15 cellular contexts compared by ENCODE assay signal in the genomic region with DNA sequence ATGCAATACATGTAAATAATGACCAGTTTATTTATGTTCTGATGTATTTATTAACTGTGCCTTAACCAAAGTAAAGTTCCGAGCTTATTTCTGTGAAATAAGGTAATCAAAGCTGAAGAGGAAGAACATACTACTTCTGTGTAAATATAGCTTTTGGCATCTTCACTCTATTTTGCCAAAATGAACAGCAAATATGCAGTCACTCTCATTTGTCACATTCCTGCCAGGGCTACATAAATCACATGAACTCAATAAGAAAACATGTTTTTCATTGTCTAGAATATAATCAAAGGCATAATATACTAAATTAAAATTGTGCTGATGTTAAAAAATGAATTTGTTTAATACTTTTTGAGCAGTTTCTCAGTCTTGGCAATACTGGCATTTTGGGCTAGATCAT. TPM values are rescaled to one million over a fixed set of nuclear protein-coding genes. Genes with fewer than 3 reads are reported as not detected.
DNase-seq lines count a peak whose midpoint lies in the region; ATAC-seq, FAIRE-seq and TF ChIP-seq lines count a peak whose summit lies in the region.
"Had no signal": no experiment of that assay in that cellular context is flagged by ENCODE, and none has a peak within 500 bp of the region (broad histone marks: within the 10 kb centered on the region; RNA-seq: fewer than 3 reads in every experiment).

No MANE protein-coding gene starts in this region.

- H3K9me3 ChIP-seq in endothelial cell of umbilical vein (replicated peaks; ENCODE audit: control insufficient read depth, insufficient read depth, low read length), result no peaks in the 10 kb centered on the region
- H3K9me3 ChIP-seq: A549, Caco-2 had no signal

- no peaks in the 10 kb centered on the region for H4K20me1 ChIP-seq in endothelial cell of umbilical vein (replicated peaks; ENCODE audit: control insufficient read depth, extremely low read depth, insufficient read depth, low read length)

- no peak for TF ChIP-seq POLR2A in endothelial cell of umbilical vein (IDR thresholded peaks at IDR 0.05; ENCODE audit: low read depth, low read length)

- ATAC-seq in GM18861 (IDR thresholded peaks at IDR 0.05; ENCODE audit: unreplicated experiment), result no peak
- ATAC-seq: A549, HCT116 had no signal

- dilution Hi-C loops in endothelial cell of umbilical vein (cut with MboI; ENCODE audit: extremely low pct_ligation_motif_present, low sequenced_read_pairs), result no loop called here

- no peaks in the 10 kb centered on the region for H3K4me1 ChIP-seq in endothelial cell of umbilical vein (ENCODE audit: control insufficient read depth, extremely low read depth, insufficient read depth, low read length)
- H3K4me1 ChIP-seq: Caco-2 had no signal

- no peaks in the 10 kb centered on the region for H3K9me3 Mint-ChIP-seq in activated T-helper 2 cell treated with anti-CD3 and anti-CD28 coated beads, Interferon-gamma antibody, Interleukin-2, Interleukin-4, amounts not matched to agents 10 μg/mL and 5 μg/mL and 100 μg/mL, durations not matched to agents 14 hours and 24 hours and 36 hours
- H3K9me3 Mint-ChIP-seq: CD8-positive, alpha-beta memory T cell had no signal

- peaks cover 0 to 7% of the 10 kb centered on the region in 2 experiments for H3K36me3 ChIP-seq in endothelial cell of umbilical vein (ENCODE audit: control insufficient read depth in 2 of 2, extremely low read depth in 1 of 2, insufficient read depth in 2 of 2, low read length in 2 of 2)

- H3K4me3 Mint-ChIP-seq in activated T-helper 2 cell treated with anti-CD3 and anti-CD28 coated beads, Interferon-gamma antibody, Interleukin-2, Interleukin-4, amounts not matched to agents 10 μg/mL and 5 μg/mL and 100 μg/mL, durations not matched to agents 14 hours and 24 hours and 36 hours (ENCODE audit: low read depth), result no peak overlapping the region
- H3K4me3 Mint-ChIP-seq: CD8-positive, alpha-beta memory T cell had no signal

- no TSS peak for BruUV-seq in endothelial cell of umbilical vein (replicated peaks; lab: Mats Ljungman, UMichigan)

- H2AFZ ChIP-seq in endothelial cell of umbilical vein (ENCODE audit: low read depth, low read length), result no peak overlapping the region
- H2AFZ ChIP-seq: GM23248 had no signal

- H3K27me3 ChIP-seq in endothelial cell of umbilical vein (ENCODE audit: control insufficient read depth in 2 of 2, insufficient read depth in 2 of 2, low read length in 2 of 2), result no peaks in the 10 kb centered on the region

- CTCF ChIA-PET in endothelial cell of umbilical vein (lab: Charles Lee), result no interaction called here

- H3K4me1 Mint-ChIP-seq in activated T-helper 2 cell treated with anti-CD3 and anti-CD28 coated beads, Interferon-gamma antibody, Interleukin-2, Interleukin-4, amounts not matched to agents 10 μg/mL and 5 μg/mL and 100 μg/mL, durations not matched to agents 14 hours and 24 hours and 36 hours (ENCODE audit: low read depth), result peaks cover 7% of the 10 kb centered on the region

- TF ChIP-seq CTCF in AG10803 (conservative IDR thresholded peaks at IDR 0.05; ENCODE audit: low read length) (no peak), D721Med (IDR thresholded peaks at IDR 0.05; ENCODE audit: insufficient read depth, missing control alignments) (no peak), endothelial cell of umbilical vein (IDR thresholded peaks at IDR 0.05; ENCODE audit: extremely low read depth in 1 of 2, insufficient read depth in 1 of 2, low read depth in 1 of 2, low read length in 2 of 2) (no peak)

- no peaks in the 10 kb centered on the region for H3K27me3 Mint-ChIP-seq in activated T-helper 2 cell treated with anti-CD3 and anti-CD28 coated beads, Interferon-gamma antibody, Interleukin-2, Interleukin-4, amounts not matched to agents 10 μg/mL and 5 μg/mL and 100 μg/mL, durations not matched to agents 14 hours and 24 hours and 36 hours (ENCODE audit: low read depth)
- H3K27me3 Mint-ChIP-seq: CD8-positive, alpha-beta memory T cell had no signal

- peak; percentile 6 for DNase-seq in AG10803 (ENCODE audit: low read depth)
- no peak for DNase-seq in D721Med (ENCODE audit: insufficient read length, low spot score)
- DNase-seq in endothelial cell of umbilical vein (ENCODE audit: low read depth, low spot score), result peak; percentile 34
- DNase-seq in activated T-helper 2 cell treated with anti-CD3 and anti-CD28 coated beads, Interferon-gamma antibody, Interleukin-2, Interleukin-4, amounts not matched to agents 10 μg/mL and 5 μg/mL and 100 μg/mL, durations not matched to agents 14 hours and 24 hours and 36 hours (ENCODE audit: low spot score), result no peak
- DNase-seq in NK-92 (lab: John Stamatoyannopoulos, UW; ENCODE audit: unreplicated experiment), result no peak
- DNase-seq: Caco-2; CD8-positive, alpha-beta memory T cell; DMS53; GM23248 had no signal

- peaks cover 52% of the 10 kb centered on the region for H3K36me3 Mint-ChIP-seq in activated T-helper 2 cell treated with anti-CD3 and anti-CD28 coated beads, Interferon-gamma antibody, Interleukin-2, Interleukin-4, amounts not matched to agents 10 μg/mL and 5 μg/mL and 100 μg/mL, durations not matched to agents 14 hours and 24 hours and 36 hours (ENCODE audit: low read depth)

- H3K9me1 ChIP-seq in endothelial cell of umbilical vein (replicated peaks; ENCODE audit: control insufficient read depth, extremely low read depth, insufficient read depth, low read length), result no peaks in the 10 kb centered on the region

- POLR2A ChIA-PET in endothelial cell of umbilical vein (lab: Charles Lee), result no interaction called here

- H3K4me2 ChIP-seq in endothelial cell of umbilical vein (ENCODE audit: insufficient read depth, low read length), result no peak overlapping the region
- H3K4me2 ChIP-seq: A549 had no signal

- intact Hi-C loops in endothelial cell of umbilical vein (cut with micrococcal nuclease), result no loop called here
- intact Hi-C loops in activated T-helper 2 cell treated with anti-CD3 and anti-CD28 coated beads, Interferon-gamma antibody, Interleukin-2, Interleukin-4, amounts not matched to agents 10 μg/mL and 5 μg/mL and 100 μg/mL, durations not matched to agents 14 hours and 24 hours and 36 hours (cut with micrococcal nuclease), result no loop called here

- FAIRE-seq in D721Med (lab: Jason Lieb, UNC) (peak; percentile 44), endothelial cell of umbilical vein (lab: Jason Lieb, UNC) (no peak), islet of Langerhans (lab: Jason Lieb, UNC) (peak; percentile 84)
- FAIRE-seq: A549, H54 had no signal

- H3K4me3 ChIP-seq in AG10803 (ENCODE audit: low read length) (no peak overlapping the region), endothelial cell of umbilical vein (replicated peaks in 1 of 3; ENCODE audit: insufficient read depth in 1 of 3, low read depth in 1 of 3, low read length in 3 of 3) (no peak overlapping the region)
- H3K4me3 ChIP-seq: A549, GM23248 had no signal

- H3K27ac Mint-ChIP-seq in activated T-helper 2 cell treated with anti-CD3 and anti-CD28 coated beads, Interferon-gamma antibody, Interleukin-2, Interleukin-4, amounts not matched to agents 10 μg/mL and 5 μg/mL and 100 μg/mL, durations not matched to agents 14 hours and 24 hours and 36 hours, result no peak overlapping the region

- H3K9ac ChIP-seq in endothelial cell of umbilical vein (replicated peaks; ENCODE audit: extremely low read depth, insufficient read depth, low read length), result no peak overlapping the region
- H3K9ac ChIP-seq: GM23248 had no signal

- H3K27ac ChIP-seq in endothelial cell of umbilical vein (ENCODE audit: insufficient read depth, low read depth, low read length), result no peak overlapping the region
- H3K27ac ChIP-seq: A549, GM23248, HL-60 had no signal

- no peaks in the 10 kb centered on the region for H3K79me2 ChIP-seq in endothelial cell of umbilical vein (ENCODE audit: control insufficient read depth, insufficient read depth, low read length)

TF ChIP-seq in endothelial cell of umbilical vein, 7 proteins besides CTCF, POLR2A, EP300 and RAD21:
- TF ChIP-seq, protein P1, sequence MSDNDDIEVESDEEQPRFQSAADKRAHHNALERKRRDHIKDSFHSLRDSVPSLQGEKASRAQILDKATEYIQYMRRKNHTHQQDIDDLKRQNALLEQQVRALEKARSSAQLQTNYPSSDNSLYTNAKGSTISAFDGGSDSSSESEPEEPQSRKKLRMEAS (IDR thresholded peaks at IDR 0.05; ENCODE audit: insufficient read depth, insufficient read length), result no peak
- TF ChIP-seq POLR2AphosphoS5 (IDR thresholded peaks at IDR 0.05; ENCODE audit: insufficient read depth, low read depth, low read length) (no peak), GATA2 (IDR thresholded peaks at IDR 0.05; ENCODE audit: insufficient read depth, insufficient read length, low read depth, low read length) (no peak), EZH2 (IDR thresholded peaks at IDR 0.05; ENCODE audit: borderline replicate concordance, low read depth, low read length, severe bottlenecking) (no peak), MYC (IDR thresholded peaks at IDR 0.05; ENCODE audit: low read depth, low read length) (no peak), JUN (IDR thresholded peaks at IDR 0.05; ENCODE audit: borderline replicate concordance, insufficient read depth, insufficient read length, low read depth) (no peak), FOS (IDR thresholded peaks at IDR 0.05; ENCODE audit: borderline replicate concordance, insufficient read depth, low read length) (no peak)

RNA-seq across cellular contexts. Expression of a gene that starts 41.8 kb away (rescaled TPM):
- 13.5 and 15.7 TPM in 2 replicates for total RNA-seq in endothelial cell of umbilical vein
- 1.2 and 1.8 TPM in 2 replicates for polyA plus RNA-seq in endothelial cell of umbilical vein
- 2.7 and 2.9 TPM in 2 replicates for polyA plus RNA-seq in endothelial cell of umbilical vein (2011; cell fraction: cytosol; rRNA removed)
- 5.9 and 6.2 TPM in 2 replicates for polyA plus RNA-seq in endothelial cell of umbilical vein (2011; cell fraction: nucleus; rRNA removed)
- polyA plus RNA-seq in endothelial cell of umbilical vein (2012), result 13.5 and 18.4 TPM in 2 replicates
- 1.3 and 2.5 TPM in 2 replicates for polyA minus RNA-seq in endothelial cell of umbilical vein
- polyA minus RNA-seq in endothelial cell of umbilical vein (2011; cell fraction: cytosol; rRNA and poly(A)+ RNA removed), result 2.5 TPM
- polyA minus RNA-seq in endothelial cell of umbilical vein (2011; cell fraction: nucleus; rRNA and poly(A)+ RNA removed), result 5.8 and 5.9 TPM in 2 replicates
- total RNA-seq in activated T-helper 2 cell treated with anti-CD3 and anti-CD28 coated beads, Interferon-gamma antibody, Interleukin-2, Interleukin-4, amounts not matched to agents 10 μg/mL and 5 μg/mL and 100 μg/mL, durations not matched to agents 14 hours and 24 hours and 36 hours, result 27.6 and 27.8 TPM in 2 replicates

Comparison
In these comparisons a context has a peak if more than half of its experiments do, and no peak if none do; other contexts are left out.
1. DNase-seq: peak in AG10803 (single experiment) and endothelial cell of umbilical vein (single experiment); none in D721Med (single experiment), activated T-helper 2 cell treated with anti-CD3 and anti-CD28 coated beads, Interferon-gamma antibody, Interleukin-2, Interleukin-4, amounts not matched to agents 10 μg/mL and 5 μg/mL and 100 μg/mL, durations not matched to agents 14 hours and 24 hours and 36 hours (single experiment) and NK-92 (single experiment).